ENCODE assay signal across 15 cellular contexts in genomic region chr2:104332733-104333132, GRCh38.
DNase-seq lines count a peak whose midpoint lies in the region; ATAC-seq and TF ChIP-seq lines count a peak whose summit lies in the region.
"Had no signal": no experiment of that assay in that cellular context is flagged by ENCODE, and none has a peak within 500 bp of the region (broad histone marks: within the 10 kb centered on the region; RNA-seq: fewer than 3 reads in every experiment).

No MANE protein-coding gene starts in this region.

- DNase-seq in HEK293T (ENCODE audit: extremely low spot score) (peak; percentile 35), amniotic epithelial cell (ENCODE audit: low read depth) (peak; percentile 2), iPS-NIHi11 (ENCODE audit: low spot score) (peak; percentile 16), left ventricle myocardium inferior (no peak), NCI-H82 treated with DMSO at 0.1 percent for 48 hours (lab: John Stamatoyannopoulos, UW; ENCODE audit: unreplicated experiment) (no peak)
- no peak for DNase-seq in effector CD8-positive, alpha-beta T cell (lab: John Stamatoyannopoulos, UW)
- DNase-seq: activated CD4-positive, alpha-beta T cell treated with anti-CD3 and anti-CD28 coated beads, Interleukin-2, amount 10 ng/mL, durations not matched to agents 24 days and 14 days; activated naive CD8-positive, alpha-beta T cell treated with anti-CD3 and anti-CD28 coated beads for 36 hours; activated T-cell treated with anti-CD3 and anti-CD28 coated beads, Interleukin-2, amount 50 U/mL, for 1 hour; hippocampal formation; NCI-H1092; PC-3; stomach had no signal

- no peaks in the 10 kb centered on the region for H3K36me3 ChIP-seq in left ventricle myocardium inferior
- H3K36me3 ChIP-seq: stomach had no signal

- no peak for ATAC-seq in GM21360 (IDR thresholded peaks at IDR 0.05; ENCODE audit: unreplicated experiment)
- ATAC-seq: PC-3 had no signal

- CTCF ChIA-PET in HEK293T (lab: Yijun Ruan, JAX) = no interaction called here

- POLR2A ChIA-PET in HEK293T (lab: Yijun Ruan, JAX) = no interaction called here

- no peaks in the 10 kb centered on the region for H3K27me3 ChIP-seq in left ventricle myocardium inferior (ENCODE audit: low read depth)
- H3K27me3 ChIP-seq: stomach had no signal

- peaks cover 7% of the 10 kb centered on the region for H3K9me3 ChIP-seq in left ventricle myocardium inferior (replicated peaks)
- H3K9me3 ChIP-seq: stomach had no signal

- no peaks in the 10 kb centered on the region for H3K4me1 ChIP-seq in left ventricle myocardium inferior

- H3K27ac ChIP-seq in 22Rv1 (peak overlapping the region; percentile 43), left ventricle myocardium inferior (replicated peaks) (no peak overlapping the region)
- H3K27ac ChIP-seq: stomach had no signal

- no peak for TF ChIP-seq CTCF in 22Rv1 (IDR thresholded peaks at IDR 0.05)
- TF ChIP-seq CTCF in left ventricle myocardium inferior (IDR thresholded peaks at IDR 0.05; ENCODE audit: borderline replicate concordance) = no peak

- no peak overlapping the region for H3K4me3 ChIP-seq in left ventricle myocardium inferior
- H3K4me3 ChIP-seq: stomach had no signal

- intact Hi-C loops in left ventricle myocardium inferior (cut with micrococcal nuclease) = no loop called here

TF ChIP-seq in HEK293T, 16 proteins besides CTCF, POLR2A, EP300 and RAD21:
- no peak for TF ChIP-seq ZNF384 (IDR thresholded peaks at IDR 0.05)
- no peak for TF ChIP-seq ELF4 (IDR thresholded peaks at IDR 0.05)
- TF ChIP-seq LEF1 (IDR thresholded peaks at IDR 0.05; ENCODE audit: borderline replicate concordance) = no peak
- TF ChIP-seq CTBP1 (IDR thresholded peaks at IDR 0.05; ENCODE audit: borderline replicate concordance) = no peak
- no peak for TF ChIP-seq FOXK2 (IDR thresholded peaks at IDR 0.05)
- no peak for TF ChIP-seq NFRKB (IDR thresholded peaks at IDR 0.05)
- TF ChIP-seq PKNOX1 (IDR thresholded peaks at IDR 0.05) = no peak
- TF ChIP-seq HDGF (IDR thresholded peaks at IDR 0.05; ENCODE audit: borderline replicate concordance) = no peak
- TF ChIP-seq FOXA1 (IDR thresholded peaks at IDR 0.05) = no peak
- no peak for TF ChIP-seq TARDBP (IDR thresholded peaks at IDR 0.05)
- TF ChIP-seq L3MBTL2 (conservative IDR thresholded peaks at IDR 0.05) = no peak
- no peak for TF ChIP-seq SUZ12 (IDR thresholded peaks at IDR 0.05)

Comparison
In these comparisons a context has a peak if more than half of its experiments do, and no peak if none do; other contexts are left out.
1. DNase-seq: peak in HEK293T (single experiment), amniotic epithelial cell (single experiment) and iPS-NIHi11 (single experiment); none in left ventricle myocardium inferior (single experiment), NCI-H82 treated with DMSO at 0.1 percent for 48 hours (single experiment) and effector CD8-positive, alpha-beta T cell (single experiment).